1 cellular context compared by ENCODE assay signal in genomic region chr1:113211467-113211866, GRCh38.
A peak's percentile ranks its signal among the peaks of the same experiment; 100 is the strongest.
TF ChIP-seq lines count a peak whose summit lies in the region.

No MANE protein-coding gene starts in this region.

TF ChIP-seq in K562, 482 proteins besides CTCF, POLR2A, EP300 and RAD21 (continued from another document and continues in another):
- TF ChIP-seq CREB3L1 (IDR thresholded peaks at IDR 0.05; ENCODE audit: borderline replicate concordance, low read depth) (no peak), EZH2 (IDR thresholded peaks at IDR 0.05; ENCODE audit: borderline replicate concordance, low read depth, low read length) (no peak), CEBPB (tag; IDR thresholded peaks at IDR 0.05) (no peak), BRCA1 (IDR thresholded peaks at IDR 0.05) (no peak), BRCA1 (CRISPR knock-in tag; IDR thresholded peaks at IDR 0.05) (no peak), USF2 (CRISPR knock-in tag; IDR thresholded peaks at IDR 0.05) (no peak), ELF1 (tag; IDR thresholded peaks at IDR 0.05) (no peak), BACH1 (tag; IDR thresholded peaks at IDR 0.05) (no peak), DNMT1 (IDR thresholded peaks at IDR 0.05) (no peak), ZZZ3 (IDR thresholded peaks at IDR 0.05) (no peak), YBX1 (IDR thresholded peaks at IDR 0.05) (no peak), HNRNPK (IDR thresholded peaks at IDR 0.05; ENCODE audit: low read depth, low read length, poor library complexity, severe bottlenecking) (no peak), ZBED1 (IDR thresholded peaks at IDR 0.05) (no peak), SAFB (IDR thresholded peaks at IDR 0.05; ENCODE audit: borderline replicate concordance, low read depth, low read length) (no peak), ZNF79 (CRISPR knock-in tag; IDR thresholded peaks at IDR 0.05; ENCODE audit: low read depth) (no peak), THRA (IDR thresholded peaks at IDR 0.05) (no peak), DACH1 (IDR thresholded peaks at IDR 0.05; ENCODE audit: partially characterized antibody) (no peak), TSC22D4 (tag; IDR thresholded peaks at IDR 0.05) (no peak), ARID3A (IDR thresholded peaks at IDR 0.05; ENCODE audit: borderline replicate concordance, low read depth, low read length) (no peak), ARID2 (IDR thresholded peaks at IDR 0.05) (no peak), GATA2 (CRISPR knock-in tag; IDR thresholded peaks at IDR 0.05) (0 out of 2 replicates have a peak, but pooled peaks have one; percentile 37), KLF1 (tag; IDR thresholded peaks at IDR 0.05) (no peak), ZBTB26 (CRISPR knock-in tag; IDR thresholded peaks at IDR 0.05) (no peak), TRIM24 (IDR thresholded peaks at IDR 0.05) (peak; percentile 37 to 49; a peak in 2 of 4 replicates), ZNF589 (CRISPR knock-in tag; IDR thresholded peaks at IDR 0.05; ENCODE audit: low read depth) (no peak), POLR2G (IDR thresholded peaks at IDR 0.05; ENCODE audit: low read depth, low read length) (no peak), SMARCA4 (IDR thresholded peaks at IDR 0.05) (peak; percentile 50), KDM1A (IDR thresholded peaks at IDR 0.05) (peak; percentile 26 to 41; a peak in 2 of 4 replicates), ZNF507 (tag; conservative IDR thresholded peaks at IDR 0.05) (no peak), GTF3C2 (IDR thresholded peaks at IDR 0.05; ENCODE audit: borderline replicate concordance, extremely low read depth, insufficient read length) (no peak), SPI1 (IDR thresholded peaks at IDR 0.05; ENCODE audit: borderline replicate concordance, low read depth, low read length) (peak; percentile 56; the same call in 1 of the 2 replicates), ZFP30 (CRISPR knock-in tag; IDR thresholded peaks at IDR 0.05; ENCODE audit: borderline replicate concordance) (no peak), SOX6 (IDR thresholded peaks at IDR 0.05) (0 out of 2 replicates have a peak, but pooled peaks have one; percentile 13), SAFB2 (IDR thresholded peaks at IDR 0.05; ENCODE audit: borderline replicate concordance, low read depth, low read length, severe bottlenecking) (no peak), ZNF592 (IDR thresholded peaks at IDR 0.05) (no peak), TFAP4 (CRISPR knock-in tag; IDR thresholded peaks at IDR 0.05; ENCODE audit: borderline replicate concordance) (no peak), ZNF707 (CRISPR knock-in tag; conservative IDR thresholded peaks at IDR 0.05) (no peak), AFF4 (CRISPR knock-in tag; IDR thresholded peaks at IDR 0.05) (no peak), ZNF75A (CRISPR knock-in tag; IDR thresholded peaks at IDR 0.05) (no peak), TCF7 (IDR thresholded peaks at IDR 0.05; ENCODE audit: borderline replicate concordance) (no peak), SRSF7 (optimal IDR thresholded peaks at IDR 0.05; ENCODE audit: low read depth, low read length) (no peak), PATZ1 (CRISPR knock-in tag; IDR thresholded peaks at IDR 0.05; ENCODE audit: borderline replicate concordance) (no peak), CBX8 (IDR thresholded peaks at IDR 0.05; ENCODE audit: borderline replicate concordance, extremely low read depth, low read depth, low read length, poor library complexity, severe bottlenecking) (no peak), RBFOX2 (IDR thresholded peaks at IDR 0.05; ENCODE audit: low read depth, low read length) (no peak)
